ENCODE assay signal across 13 cellular contexts in genomic region chr3:169243122-169243521, GRCh38.
A peak's percentile ranks its signal among the peaks of the same experiment; 100 is the strongest.
DNase-seq lines count a peak whose midpoint lies in the region; ATAC-seq and TF ChIP-seq lines count a peak whose summit lies in the region.
"Had no signal": no experiment of that assay in that cellular context is flagged by ENCODE, and none has a peak within 500 bp of the region (broad histone marks: within the 10 kb centered on the region; RNA-seq: fewer than 3 reads in every experiment).

No MANE protein-coding gene starts in this region.

- H3K4me3 Mint-ChIP-seq in neural crest cell, result peak overlapping the region; percentile 71
- no peak overlapping the region for H3K4me3 Mint-ChIP-seq in activated T-cell treated with anti-CD3 and anti-CD28 coated beads, Interleukin-2, amount 50 U/mL, for 24 hours

- no peak overlapping the region for H3K4me3 ChIP-seq in tibial artery
- H3K4me3 ChIP-seq: BLaER1 treated with 17β-estradiol and CSF1 and Interleukin-3, amounts not matched to agents 10 nM and 100 nM had no signal

- peaks cover 0 to 13% (median 0%) of the 10 kb centered on the region in 4 donors for H3K4me1 ChIP-seq in tibial artery

- H3K36me3 ChIP-seq in tibial artery, result no peaks in the 10 kb centered on the region
- H3K36me3 ChIP-seq: BLaER1 treated with 17β-estradiol and CSF1 and Interleukin-3, amounts not matched to agents 10 nM and 100 nM had no signal

- ATAC-seq in HG03175 (IDR thresholded peaks at IDR 0.05; ENCODE audit: unreplicated experiment) (no peak), HG02798 (IDR thresholded peaks at IDR 0.05; ENCODE audit: poor library complexity, unreplicated experiment) (no peak)
- ATAC-seq: HCT116 had no signal

- no peaks in the 10 kb centered on the region for H3K9me3 Mint-ChIP-seq in neural crest cell
- H3K9me3 Mint-ChIP-seq in activated T-cell treated with anti-CD3 and anti-CD28 coated beads, Interleukin-2, amount 50 U/mL, for 24 hours, result no peaks in the 10 kb centered on the region

- intact Hi-C loops in tibial artery (cut with DNase I; ENCODE audit: low total_unique reads), result no loop called here

- H3K27ac Mint-ChIP-seq in neural crest cell (ENCODE audit: unreplicated experiment), result no peak overlapping the region
- H3K27ac Mint-ChIP-seq in activated T-cell treated with anti-CD3 and anti-CD28 coated beads, Interleukin-2, amount 50 U/mL, for 24 hours, result no peak overlapping the region

- DNase-seq in EL (peak; percentile 8), NCI-H69 (lab: John Stamatoyannopoulos, UW) (peak; percentile 76), fibroblast of peridontal ligament (ENCODE audit: extremely low read depth) (peak; percentile 30), neural crest cell (ENCODE audit: low read depth, low spot score) (no peak), tibial artery (no peak)
- DNase-seq in activated T-cell treated with anti-CD3 and anti-CD28 coated beads, Interleukin-2, amount 50 U/mL, for 24 hours, result no peak
- DNase-seq: NCI-H2107, RPMI8226 had no signal

- H3K4me1 Mint-ChIP-seq in neural crest cell, result peaks cover 39% of the 10 kb centered on the region
- H3K4me1 Mint-ChIP-seq in activated T-cell treated with anti-CD3 and anti-CD28 coated beads, Interleukin-2, amount 50 U/mL, for 24 hours (ENCODE audit: low read depth), result peaks cover 3% of the 10 kb centered on the region

- no peaks in the 10 kb centered on the region for H3K36me3 Mint-ChIP-seq in neural crest cell (ENCODE audit: low read depth)
- H3K36me3 Mint-ChIP-seq in activated T-cell treated with anti-CD3 and anti-CD28 coated beads, Interleukin-2, amount 50 U/mL, for 24 hours (ENCODE audit: low read depth), result no peaks in the 10 kb centered on the region

- no peaks in the 10 kb centered on the region for H3K9me3 ChIP-seq in tibial artery
- H3K9me3 ChIP-seq: BLaER1 treated with 17β-estradiol and CSF1 and Interleukin-3, amounts not matched to agents 10 nM and 100 nM had no signal

- H3K27me3 ChIP-seq in tibial artery, result no peaks in the 10 kb centered on the region
- H3K27me3 ChIP-seq: BLaER1 treated with 17β-estradiol and CSF1 and Interleukin-3, amounts not matched to agents 10 nM and 100 nM had no signal

- H3K27me3 Mint-ChIP-seq in neural crest cell (ENCODE audit: low read depth), result peaks cover 3% of the 10 kb centered on the region
- peaks cover 27% of the 10 kb centered on the region for H3K27me3 Mint-ChIP-seq in activated T-cell treated with anti-CD3 and anti-CD28 coated beads, Interleukin-2, amount 50 U/mL, for 24 hours

- TF ChIP-seq CTCF in neural crest cell (conservative IDR thresholded peaks at IDR 0.05) (no peak), tibial artery (IDR thresholded peaks at IDR 0.05) (no peak)

- no peak overlapping the region for H3K27ac ChIP-seq in tibial artery
- H3K27ac ChIP-seq: BLaER1 treated with 17β-estradiol and CSF1 and Interleukin-3, amounts not matched to agents 10 nM and 100 nM; HL-60 had no signal

Comparison
In these comparisons a context has a peak if more than half of its experiments do, and no peak if none do; other contexts are left out.
1. DNase-seq: peak in EL (single experiment), NCI-H69 (single experiment) and fibroblast of peridontal ligament (single experiment); none in neural crest cell (single experiment), activated T-cell treated with anti-CD3 and anti-CD28 coated beads, Interleukin-2, amount 50 U/mL, for 24 hours (single experiment) and tibial artery (0 of 2).